2 cellular contexts compared by ENCODE assay signal in genomic region chr14:102532204-102532658, GRCh38.
A peak's percentile ranks its signal among the peaks of the same experiment; 100 is the strongest.
TF ChIP-seq lines count a peak whose summit lies in the region.

No MANE protein-coding gene starts in this region.

TF ChIP-seq in HepG2, 621 proteins besides CTCF, POLR2A, EP300 and RAD21:
- TF ChIP-seq NFKBIZ (CRISPR knock-in tag; IDR thresholded peaks at IDR 0.05), result no peak
- TF ChIP-seq TCF7L2 (IDR thresholded peaks at IDR 0.05; ENCODE audit: low read depth, low read length), result no peak
- TF ChIP-seq ZNF430 (CRISPR knock-in tag; IDR thresholded peaks at IDR 0.05), result no peak
- TF ChIP-seq GATA4 (IDR thresholded peaks at IDR 0.05; ENCODE audit: borderline replicate concordance, low read depth), result no peak
- TF ChIP-seq ZNF768 (CRISPR knock-in tag; IDR thresholded peaks at IDR 0.05), result peak; percentile 94; the same call in 1 of the 2 replicates
- peak; percentile 58; the same call in 1 of the 2 replicates for TF ChIP-seq ZMYM3 (CRISPR knock-in tag; IDR thresholded peaks at IDR 0.05)

TF ChIP-seq in WTC11, 78 proteins besides CTCF, POLR2A, EP300 and RAD21:
- TF ChIP-seq, protein P1, sequence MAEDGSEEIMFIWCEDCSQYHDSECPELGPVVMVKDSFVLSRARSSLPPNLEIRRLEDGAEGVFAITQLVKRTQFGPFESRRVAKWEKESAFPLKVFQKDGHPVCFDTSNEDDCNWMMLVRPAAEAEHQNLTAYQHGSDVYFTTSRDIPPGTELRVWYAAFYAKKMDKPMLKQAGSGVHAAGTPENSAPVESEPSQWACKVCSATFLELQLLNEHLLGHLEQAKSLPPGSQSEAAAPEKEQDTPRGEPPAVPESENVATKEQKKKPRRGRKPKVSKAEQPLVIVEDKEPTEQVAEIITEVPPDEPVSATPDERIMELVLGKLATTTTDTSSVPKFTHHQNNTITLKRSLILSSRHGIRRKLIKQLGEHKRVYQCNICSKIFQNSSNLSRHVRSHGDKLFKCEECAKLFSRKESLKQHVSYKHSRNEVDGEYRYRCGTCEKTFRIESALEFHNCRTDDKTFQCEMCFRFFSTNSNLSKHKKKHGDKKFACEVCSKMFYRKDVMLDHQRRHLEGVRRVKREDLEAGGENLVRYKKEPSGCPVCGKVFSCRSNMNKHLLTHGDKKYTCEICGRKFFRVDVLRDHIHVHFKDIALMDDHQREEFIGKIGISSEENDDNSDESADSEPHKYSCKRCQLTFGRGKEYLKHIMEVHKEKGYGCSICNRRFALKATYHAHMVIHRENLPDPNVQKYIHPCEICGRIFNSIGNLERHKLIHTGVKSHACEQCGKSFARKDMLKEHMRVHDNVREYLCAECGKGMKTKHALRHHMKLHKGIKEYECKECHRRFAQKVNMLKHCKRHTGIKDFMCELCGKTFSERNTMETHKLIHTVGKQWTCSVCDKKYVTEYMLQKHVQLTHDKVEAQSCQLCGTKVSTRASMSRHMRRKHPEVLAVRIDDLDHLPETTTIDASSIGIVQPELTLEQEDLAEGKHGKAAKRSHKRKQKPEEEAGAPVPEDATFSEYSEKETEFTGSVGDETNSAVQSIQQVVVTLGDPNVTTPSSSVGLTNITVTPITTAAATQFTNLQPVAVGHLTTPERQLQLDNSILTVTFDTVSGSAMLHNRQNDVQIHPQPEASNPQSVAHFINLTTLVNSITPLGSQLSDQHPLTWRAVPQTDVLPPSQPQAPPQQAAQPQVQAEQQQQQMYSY (CRISPR knock-in tag; IDR thresholded peaks at IDR 0.05), result no peak
- TF ChIP-seq JAZF1 (CRISPR knock-in tag; IDR thresholded peaks at IDR 0.05) (no peak), FOXK1 (CRISPR knock-in tag; IDR thresholded peaks at IDR 0.05) (no peak), EMX1 (CRISPR knock-in tag; IDR thresholded peaks at IDR 0.05) (no peak), GRHL2 (CRISPR knock-in tag; IDR thresholded peaks at IDR 0.05; ENCODE audit: insufficient replicate concordance, severe bottlenecking) (no peak), SMAD3 (CRISPR knock-in tag; IDR thresholded peaks at IDR 0.05; ENCODE audit: borderline replicate concordance) (no peak), IRF2 (CRISPR knock-in tag; IDR thresholded peaks at IDR 0.05; ENCODE audit: borderline replicate concordance, low read depth) (no peak), JUN (CRISPR knock-in tag; IDR thresholded peaks at IDR 0.05) (no peak), TEAD4 (CRISPR knock-in tag; IDR thresholded peaks at IDR 0.05) (no peak), ZNF671 (CRISPR knock-in tag; IDR thresholded peaks at IDR 0.05) (no peak), ZNF121 (CRISPR knock-in tag; IDR thresholded peaks at IDR 0.05) (no peak), SP1 (CRISPR knock-in tag; conservative IDR thresholded peaks at IDR 0.05) (no peak)
- TF ChIP-seq, protein P2, sequence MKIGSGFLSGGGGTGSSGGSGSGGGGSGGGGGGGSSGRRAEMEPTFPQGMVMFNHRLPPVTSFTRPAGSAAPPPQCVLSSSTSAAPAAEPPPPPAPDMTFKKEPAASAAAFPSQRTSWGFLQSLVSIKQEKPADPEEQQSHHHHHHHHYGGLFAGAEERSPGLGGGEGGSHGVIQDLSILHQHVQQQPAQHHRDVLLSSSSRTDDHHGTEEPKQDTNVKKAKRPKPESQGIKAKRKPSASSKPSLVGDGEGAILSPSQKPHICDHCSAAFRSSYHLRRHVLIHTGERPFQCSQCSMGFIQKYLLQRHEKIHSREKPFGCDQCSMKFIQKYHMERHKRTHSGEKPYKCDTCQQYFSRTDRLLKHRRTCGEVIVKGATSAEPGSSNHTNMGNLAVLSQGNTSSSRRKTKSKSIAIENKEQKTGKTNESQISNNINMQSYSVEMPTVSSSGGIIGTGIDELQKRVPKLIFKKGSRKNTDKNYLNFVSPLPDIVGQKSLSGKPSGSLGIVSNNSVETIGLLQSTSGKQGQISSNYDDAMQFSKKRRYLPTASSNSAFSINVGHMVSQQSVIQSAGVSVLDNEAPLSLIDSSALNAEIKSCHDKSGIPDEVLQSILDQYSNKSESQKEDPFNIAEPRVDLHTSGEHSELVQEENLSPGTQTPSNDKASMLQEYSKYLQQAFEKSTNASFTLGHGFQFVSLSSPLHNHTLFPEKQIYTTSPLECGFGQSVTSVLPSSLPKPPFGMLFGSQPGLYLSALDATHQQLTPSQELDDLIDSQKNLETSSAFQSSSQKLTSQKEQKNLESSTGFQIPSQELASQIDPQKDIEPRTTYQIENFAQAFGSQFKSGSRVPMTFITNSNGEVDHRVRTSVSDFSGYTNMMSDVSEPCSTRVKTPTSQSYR (CRISPR knock-in tag; IDR thresholded peaks at IDR 0.05), result no peak
- TF ChIP-seq, protein P3, sequence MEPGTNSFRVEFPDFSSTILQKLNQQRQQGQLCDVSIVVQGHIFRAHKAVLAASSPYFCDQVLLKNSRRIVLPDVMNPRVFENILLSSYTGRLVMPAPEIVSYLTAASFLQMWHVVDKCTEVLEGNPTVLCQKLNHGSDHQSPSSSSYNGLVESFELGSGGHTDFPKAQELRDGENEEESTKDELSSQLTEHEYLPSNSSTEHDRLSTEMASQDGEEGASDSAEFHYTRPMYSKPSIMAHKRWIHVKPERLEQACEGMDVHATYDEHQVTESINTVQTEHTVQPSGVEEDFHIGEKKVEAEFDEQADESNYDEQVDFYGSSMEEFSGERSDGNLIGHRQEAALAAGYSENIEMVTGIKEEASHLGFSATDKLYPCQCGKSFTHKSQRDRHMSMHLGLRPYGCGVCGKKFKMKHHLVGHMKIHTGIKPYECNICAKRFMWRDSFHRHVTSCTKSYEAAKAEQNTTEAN (CRISPR knock-in tag; IDR thresholded peaks at IDR 0.05), result no peak
- TF ChIP-seq, protein P4, sequence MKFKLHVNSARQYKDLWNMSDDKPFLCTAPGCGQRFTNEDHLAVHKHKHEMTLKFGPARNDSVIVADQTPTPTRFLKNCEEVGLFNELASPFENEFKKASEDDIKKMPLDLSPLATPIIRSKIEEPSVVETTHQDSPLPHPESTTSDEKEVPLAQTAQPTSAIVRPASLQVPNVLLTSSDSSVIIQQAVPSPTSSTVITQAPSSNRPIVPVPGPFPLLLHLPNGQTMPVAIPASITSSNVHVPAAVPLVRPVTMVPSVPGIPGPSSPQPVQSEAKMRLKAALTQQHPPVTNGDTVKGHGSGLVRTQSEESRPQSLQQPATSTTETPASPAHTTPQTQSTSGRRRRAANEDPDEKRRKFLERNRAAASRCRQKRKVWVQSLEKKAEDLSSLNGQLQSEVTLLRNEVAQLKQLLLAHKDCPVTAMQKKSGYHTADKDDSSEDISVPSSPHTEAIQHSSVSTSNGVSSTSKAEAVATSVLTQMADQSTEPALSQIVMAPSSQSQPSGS (CRISPR knock-in tag; IDR thresholded peaks at IDR 0.05; ENCODE audit: borderline replicate concordance, low read depth), result no peak
- TF ChIP-seq, protein P5, sequence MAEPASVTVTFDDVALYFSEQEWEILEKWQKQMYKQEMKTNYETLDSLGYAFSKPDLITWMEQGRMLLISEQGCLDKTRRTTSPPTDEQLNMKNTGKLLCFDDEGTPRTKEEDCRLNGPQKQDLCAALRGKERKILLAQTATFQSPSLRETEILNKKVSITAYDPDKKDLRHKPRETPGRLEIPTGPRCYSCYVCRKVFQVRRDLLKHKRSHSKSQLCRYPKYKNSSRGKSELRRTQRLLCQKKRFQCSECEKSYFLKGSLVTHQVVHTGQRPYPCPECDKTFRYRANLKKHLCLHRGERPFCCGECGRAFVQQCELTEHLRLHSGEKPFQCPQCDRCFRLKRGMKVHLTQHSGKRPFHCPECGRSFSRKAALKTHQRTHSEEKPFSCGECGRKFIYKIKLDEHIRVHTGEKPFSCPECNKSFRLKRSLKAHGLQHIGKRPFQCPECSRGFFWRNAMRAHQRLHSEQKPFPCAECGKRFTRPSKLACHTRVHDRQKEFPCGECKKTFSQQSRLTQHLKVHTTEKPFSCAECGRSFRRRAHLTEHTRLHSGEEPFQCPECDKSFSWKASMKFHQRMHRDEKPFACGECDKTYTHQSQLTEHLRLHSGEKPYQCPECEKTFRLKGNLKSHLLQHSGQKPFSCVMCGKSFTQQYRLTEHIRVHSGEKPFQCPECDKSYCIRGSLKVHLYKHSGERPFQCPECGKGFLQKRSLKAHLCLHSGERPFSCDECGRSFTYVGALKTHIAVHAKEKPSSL (CRISPR knock-in tag; conservative IDR thresholded peaks at IDR 0.05), result no peak
